8 cellular contexts compared by ENCODE assay signal in genomic region chr9:3528466-3528865, GRCh38. TPM values are rescaled to one million over a fixed set of nuclear protein-coding genes. Genes with fewer than 3 reads are reported as not detected.
DNase-seq lines count a peak whose midpoint lies in the region; ATAC-seq and TF ChIP-seq lines count a peak whose summit lies in the region.

No MANE protein-coding gene starts in this region.

- H3K4me3 ChIP-seq in neural progenitor cell (peak overlapping the region; percentile 97), H7 (ENCODE audit: insufficient read depth, low read depth, low read length) (no peak overlapping the region)

- H3K79me2 ChIP-seq in neural progenitor cell (ENCODE audit: low read depth) = peaks cover 77% of the 10 kb centered on the region

- H3K27me3 Mint-ChIP-seq in neural progenitor cell (ENCODE audit: insufficient read depth, low read depth) = peaks cover 6% of the 10 kb centered on the region

- H3K36me3 ChIP-seq in neural progenitor cell = peaks cover 15% of the 10 kb centered on the region
- no peaks in the 10 kb centered on the region for H3K36me3 ChIP-seq in H7 (replicated peaks; ENCODE audit: control insufficient read depth, insufficient read depth, low read length)

- no peak overlapping the region for H3K9ac ChIP-seq in neural progenitor cell

- peaks cover 13% of the 10 kb centered on the region for H4K20me1 ChIP-seq in neural progenitor cell (ENCODE audit: low read depth)

- peak overlapping the region; percentile 75 for H3K4me2 ChIP-seq in neural progenitor cell

- H3K27ac ChIP-seq in neural progenitor cell = no peak overlapping the region

- H3K9me3 ChIP-seq in neural progenitor cell (ENCODE audit: low read depth) = no peaks in the 10 kb centered on the region

- peaks cover 32% of the 10 kb centered on the region for H3K36me3 Mint-ChIP-seq in neural progenitor cell

- H3K4me1 ChIP-seq in neural progenitor cell = peaks cover 37% of the 10 kb centered on the region

- in situ Hi-C loops in GM13976 (cut with MboI; ENCODE audit: low sequenced_read_pairs, unreplicated experiment) = no loop called here

- no peak overlapping the region for H2AFZ ChIP-seq in neural progenitor cell (replicated peaks)

- H3K9me3 Mint-ChIP-seq in neural progenitor cell = peaks cover 15% of the 10 kb centered on the region

- ATAC-seq in HG03460 (IDR thresholded peaks at IDR 0.05; ENCODE audit: unreplicated experiment) = no peak
- ATAC-seq in HG03520 (IDR thresholded peaks at IDR 0.05; ENCODE audit: unreplicated experiment) = no peak

- H3K27me3 ChIP-seq in neural progenitor cell (no peaks in the 10 kb centered on the region), H7 (ENCODE audit: control insufficient read depth, insufficient read depth, low read length) (no peaks in the 10 kb centered on the region)

- DNase-seq in GM13976 (ENCODE audit: low spot score) = peak; percentile 20
- peak; percentile 64 for DNase-seq in NCI-H774 (lab: John Stamatoyannopoulos, UW)
- DNase-seq in activated T-cell treated with anti-CD3 and anti-CD28 coated beads, Interleukin-2, amount 50 U/mL, for 1 hour = peak; percentile 41
- no peak for DNase-seq in neural progenitor cell (ENCODE audit: low spot score)
- DNase-seq in H7 = no peak
- no peak for DNase-seq in pons (ENCODE audit: low spot score)

- TF ChIP-seq CTCF in GM13976 (IDR thresholded peaks at IDR 0.05; ENCODE audit: borderline replicate concordance, control extremely low read depth, extremely low read depth, insufficient read depth, missing control alignments) = no peak
- no peak for TF ChIP-seq CTCF in neural progenitor cell (IDR thresholded peaks at IDR 0.05)

- peaks cover 27% of the 10 kb centered on the region for H3K4me1 Mint-ChIP-seq in neural progenitor cell

- peak overlapping the region; percentile 92 for H3K27ac Mint-ChIP-seq in neural progenitor cell

- peaks cover 31% of the 10 kb centered on the region for H3F3A ChIP-seq in neural progenitor cell (ENCODE audit: low read depth)

- peak overlapping the region; percentile 78 for H3K4me3 Mint-ChIP-seq in neural progenitor cell

RNA-seq across cellular contexts. Expression of gene RFX3, which starts 2.7 kb away (rescaled TPM):
- total RNA-seq in neural progenitor cell (ENCODE audit: low replicate concordance) = 24.8 and 39.6 TPM in 2 replicates
- total RNA-seq in H7 (2014; rRNA removed; shearing (Covaris generic)) = 3.7 and 4.3 TPM in 2 replicates

Comparison
In these comparisons a context has a peak if more than half of its experiments do, and no peak if none do; other contexts are left out.
1. DNase-seq: peak in GM13976 (single experiment), NCI-H774 (single experiment) and activated T-cell treated with anti-CD3 and anti-CD28 coated beads, Interleukin-2, amount 50 U/mL, for 1 hour (single experiment); none in neural progenitor cell (single experiment), H7 (single experiment) and pons (single experiment).